In the genomic region with DNA sequence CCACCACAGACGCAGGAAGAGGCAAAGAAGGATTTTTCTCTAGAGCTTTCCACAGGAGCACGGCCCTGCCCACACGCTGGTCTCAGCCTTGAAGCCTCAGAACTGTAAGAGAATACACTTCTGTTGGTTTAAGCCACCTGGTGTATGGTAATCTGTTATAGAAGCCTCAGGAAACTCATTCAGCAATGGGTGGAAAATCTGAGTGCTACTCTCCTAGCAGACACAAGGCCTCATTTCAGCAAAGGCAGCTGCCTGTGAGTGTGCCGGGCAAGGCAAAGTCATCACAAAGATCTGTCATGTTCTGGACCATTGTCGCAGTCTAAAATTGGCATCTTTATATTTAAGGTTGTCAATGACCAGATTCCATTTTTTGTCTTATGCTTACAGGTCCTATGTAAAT, we compare ENCODE assay signal across 12 cellular contexts. TPM values are rescaled to one million over a fixed set of nuclear protein-coding genes. Genes with fewer than 3 reads are reported as not detected.
DNase-seq lines count a peak whose midpoint lies in the region; ATAC-seq, FAIRE-seq and TF ChIP-seq lines count a peak whose summit lies in the region.
"Had no signal": no experiment of that assay in that cellular context is flagged by ENCODE, and none has a peak within 500 bp of the region (broad histone marks: within the 10 kb centered on the region; RNA-seq: fewer than 3 reads in every experiment).

No MANE protein-coding gene starts in this region.

- peaks cover 12% of the 10 kb centered on the region for H3K36me3 Mint-ChIP-seq in CD4-positive, CD25-positive, alpha-beta regulatory T cell
- H3K36me3 Mint-ChIP-seq in Caco-2 (ENCODE audit: insufficient read depth, unreplicated experiment) = no peaks in the 10 kb centered on the region

- peak overlapping the region in 1 of 4 donors; percentile 10 for H3K4me3 Mint-ChIP-seq in CD4-positive, CD25-positive, alpha-beta regulatory T cell
- H3K4me3 Mint-ChIP-seq in Caco-2 (ENCODE audit: unreplicated experiment) = no peak overlapping the region

- H3K9me3 Mint-ChIP-seq in CD4-positive, CD25-positive, alpha-beta regulatory T cell = peaks cover 0 to 3% (median 0%) of the 10 kb centered on the region in 7 donors
- H3K9me3 Mint-ChIP-seq in Caco-2 (ENCODE audit: unreplicated experiment) = no peaks in the 10 kb centered on the region

- H3K27me3 Mint-ChIP-seq in CD4-positive, CD25-positive, alpha-beta regulatory T cell = no peaks in the 10 kb centered on the region
- no peaks in the 10 kb centered on the region for H3K27me3 Mint-ChIP-seq in Caco-2 (ENCODE audit: insufficient read depth, unreplicated experiment)

- H3K9ac ChIP-seq in skeletal muscle tissue (ENCODE audit: low read depth in 1 of 3, low read length in 3 of 3) = no peak overlapping the region

- BruUV-seq in Caco-2 (replicated peaks; lab: Mats Ljungman, UMichigan) = no TSS peak

- peaks cover 5 to 43% (median 23%) of the 10 kb centered on the region in 4 donors for H3K4me1 Mint-ChIP-seq in CD4-positive, CD25-positive, alpha-beta regulatory T cell
- H3K4me1 Mint-ChIP-seq in Caco-2 (ENCODE audit: low read depth, unreplicated experiment) = no peaks in the 10 kb centered on the region

- peaks cover 3% of the 10 kb centered on the region for H3K4me1 ChIP-seq in CD4-positive, CD25-positive, alpha-beta regulatory T cell (ENCODE audit: control insufficient read depth, insufficient read depth, low read length, poor library complexity, severe bottlenecking)
- H3K4me1 ChIP-seq in esophagus (ENCODE audit: control insufficient read depth in 2 of 2, insufficient read depth in 2 of 2, low read length in 1 of 2) = peaks cover 0 to 5% of the 10 kb centered on the region in 2 donors
- H3K4me1 ChIP-seq in skeletal muscle tissue (ENCODE audit: control insufficient read depth in 3 of 3, insufficient read depth in 3 of 3, low read length in 3 of 3) = peaks cover 6 to 24% (median 14%) of the 10 kb centered on the region in 3 donors
- H3K4me1 ChIP-seq in Caco-2 = no peaks in the 10 kb centered on the region
- no peaks in the 10 kb centered on the region for H3K4me1 ChIP-seq in small intestine (ENCODE audit: control insufficient read depth in 2 of 2, insufficient read depth in 1 of 2, low read depth in 1 of 2, low read length in 1 of 2)

- POLR2A ChIA-PET in Caco-2 (lab: Charles Lee) = no interaction called here

- H3K36me3 ChIP-seq in CD4-positive, CD25-positive, alpha-beta regulatory T cell (ENCODE audit: control insufficient read depth, insufficient read depth, low read length) = no peaks in the 10 kb centered on the region
- H3K36me3 ChIP-seq in esophagus (ENCODE audit: control insufficient read depth in 2 of 2, insufficient read depth in 2 of 2, low read length in 1 of 2) = no peaks in the 10 kb centered on the region
- H3K36me3 ChIP-seq in skeletal muscle tissue (ENCODE audit: control insufficient read depth in 3 of 3, insufficient read depth in 3 of 3, low read length in 3 of 3) = no peaks in the 10 kb centered on the region
- H3K36me3 ChIP-seq in Caco-2 (ENCODE audit: control insufficient read depth, insufficient read depth, low read length) = no peaks in the 10 kb centered on the region
- no peaks in the 10 kb centered on the region for H3K36me3 ChIP-seq in small intestine (ENCODE audit: control insufficient read depth in 2 of 2, insufficient read depth in 2 of 2, low read length in 2 of 2)
- H3K36me3 ChIP-seq: heart right ventricle had no signal

- no peak overlapping the region for H3K4me3 ChIP-seq in CD4-positive, CD25-positive, alpha-beta regulatory T cell (ENCODE audit: low read depth, low read length)
- H3K4me3 ChIP-seq in esophagus (ENCODE audit: low read depth in 1 of 2, low read length in 2 of 2) (no peak overlapping the region), skeletal muscle tissue (ENCODE audit: low read length in 3 of 3) (no peak overlapping the region), Caco-2 (ENCODE audit: low read depth, low read length) (no peak overlapping the region), small intestine (ENCODE audit: low read depth in 1 of 2, low read length in 2 of 2) (no peak overlapping the region)
- H3K4me3 ChIP-seq: heart right ventricle had no signal

- no peak for ATAC-seq in CD4-positive, CD25-positive, alpha-beta regulatory T cell (ENCODE audit: low read depth in 2 of 2)
- ATAC-seq: left ventricle myocardium superior had no signal

- TF ChIP-seq CTCF in Caco-2 (IDR thresholded peaks at IDR 0.05; ENCODE audit: insufficient read depth in 1 of 2, low read depth in 1 of 2, low read length in 1 of 2, severe bottlenecking in 1 of 2, unreplicated experiment in 1 of 2) = no peak

- H3K9me3 ChIP-seq in CD4-positive, CD25-positive, alpha-beta regulatory T cell (ENCODE audit: control insufficient read depth in 2 of 2, low read length in 2 of 2) = no peaks in the 10 kb centered on the region
- H3K9me3 ChIP-seq in esophagus (ENCODE audit: control insufficient read depth in 2 of 2, insufficient read depth in 1 of 2, low read depth in 1 of 2, low read length in 1 of 2) (peaks cover 0 to 2% of the 10 kb centered on the region in 2 donors), skeletal muscle tissue (ENCODE audit: control insufficient read depth in 3 of 3, low read length in 3 of 3) (no peaks in the 10 kb centered on the region), Caco-2 (no peaks in the 10 kb centered on the region), small intestine (ENCODE audit: control insufficient read depth, low read depth) (peaks cover 2% of the 10 kb centered on the region)

- H3K27ac ChIP-seq in CD4-positive, CD25-positive, alpha-beta regulatory T cell (ENCODE audit: insufficient read depth, low read length, poor library complexity, severe bottlenecking) = no peak overlapping the region
- H3K27ac ChIP-seq in esophagus (ENCODE audit: low read depth in 2 of 2, low read length in 1 of 2) (peak overlapping the region; percentile 57 to 88), skeletal muscle tissue (ENCODE audit: low read depth, low read length) (peak overlapping the region; percentile 53), small intestine (ENCODE audit: low read depth in 1 of 2, low read length in 1 of 2) (peak overlapping the region in 1 of 2 donors; percentile 65)

- CTCF ChIA-PET in Caco-2 (lab: Charles Lee) = no interaction called here

- FAIRE-seq in small intestine (lab: Jason Lieb, UNC) = no peak

- no peaks in the 10 kb centered on the region for H3K27me3 ChIP-seq in CD4-positive, CD25-positive, alpha-beta regulatory T cell (ENCODE audit: control insufficient read depth, insufficient read depth, low read length)
- H3K27me3 ChIP-seq in esophagus (ENCODE audit: control insufficient read depth in 1 of 2, insufficient read depth in 2 of 2, low read length in 2 of 2) = no peaks in the 10 kb centered on the region
- H3K27me3 ChIP-seq in skeletal muscle tissue (ENCODE audit: control insufficient read depth in 3 of 3, insufficient read depth in 3 of 3, low read length in 3 of 3) = no peaks in the 10 kb centered on the region
- no peaks in the 10 kb centered on the region for H3K27me3 ChIP-seq in Caco-2 (replicated peaks; ENCODE audit: control insufficient read depth, insufficient read depth, low read length)
- no peaks in the 10 kb centered on the region for H3K27me3 ChIP-seq in small intestine (ENCODE audit: control insufficient read depth in 2 of 2, insufficient read depth in 2 of 2, low read length in 2 of 2)
- H3K27me3 ChIP-seq: heart right ventricle had no signal

- peak overlapping the region; percentile 35 to 80 (median 79) for H3K27ac Mint-ChIP-seq in CD4-positive, CD25-positive, alpha-beta regulatory T cell
- no peak overlapping the region for H3K27ac Mint-ChIP-seq in Caco-2 (ENCODE audit: unreplicated experiment)

- WGBS in esophagus, 2 donors = 76 to 85% methylated on average over 5 of the region's 5 CpGs
- 73 to 85% (median 81%) methylated on average over 5 of the region's 5 CpGs for WGBS in small intestine, 3 donors

- intact Hi-C loops in Caco-2 (cut with micrococcal nuclease; ENCODE audit: unreplicated experiment) = no loop called here

- DNase-seq in CD4-positive, CD25-positive, alpha-beta regulatory T cell = no peak
- peak; percentile 12 for DNase-seq in LHCN-M2 (ENCODE audit: low read depth)
- no peak for DNase-seq in Caco-2
- DNase-seq in small intestine = no peak
- DNase-seq in hippocampal formation (lab: John Stamatoyannopoulos, UW) = no peak
- no peak for DNase-seq in ecto neural progenitor cell (ENCODE audit: low spot score)
- DNase-seq: effector memory CD4-positive, alpha-beta T cell; heart right ventricle; left ventricle myocardium superior; NCI-H2081 had no signal

RNA-seq across cellular contexts. Expression of a gene that starts 31.0 kb away (rescaled TPM):
- 16.1 TPM for total RNA-seq in CD4-positive, CD25-positive, alpha-beta regulatory T cell
- 1 to 10 TPM; 2.8 to 5.6 (median 4.6) TPM for polyA plus RNA-seq in CD4-positive, CD25-positive, alpha-beta regulatory T cell
- total RNA-seq in LHCN-M2 (2014; rRNA removed) (0.69 and 0.96 TPM in 2 replicates), skeletal muscle tissue (7.8 TPM), Caco-2 (2022) (not detected in 2 replicates)
- 22.3 TPM for polyA plus RNA-seq in LHCN-M2 (2012)
- polyA plus RNA-seq in esophagus (under 1 TPM; 0.79 to 0.86 TPM), small intestine (1 to 10 TPM in 1 of 3 donors, under 1 TPM in 1, not detected in 1; 0.27 to 2.8 TPM)
